ENCODE assay signal across 8 cellular contexts in genomic region chr1:109821221-109821669, GRCh38. TPM values are rescaled to one million over a fixed set of nuclear protein-coding genes. Genes with fewer than 3 reads are reported as not detected.
DNase-seq lines count a peak whose midpoint lies in the region; ATAC-seq and TF ChIP-seq lines count a peak whose summit lies in the region.

No MANE protein-coding gene starts in this region.

- DNase-seq in GF-D8 (lab: John Stamatoyannopoulos, UW), result peak; percentile 66
- DNase-seq in PC-9, result peak; percentile 88 to 97
- DNase-seq in effector memory CD8-positive, alpha-beta T cell, result no peak
- DNase-seq in osteoblast (ENCODE audit: insufficient read length, low spot score, missing footprints), result peak; percentile 98
- no peak for DNase-seq in stimulated activated CD4-positive, alpha-beta T cell treated with anti-CD3 and anti-CD28 coated beads, Interleukin-12 subunit alpha, Interleukin-12 subunit beta, amount 100 ng/mL, for 4 hours

- CTCF ChIA-PET in PC-9 (lab: Charles Lee), result interaction anchor here (1.1 kb wide), 1 partner anchor 44 kb away, joined by 3 read pairs; no protein-coding TSS in a partner anchor

- peak; percentile 29 for ATAC-seq in effector memory CD8-positive, alpha-beta T cell (replicated peaks)
- no peak for ATAC-seq in HG03469 (IDR thresholded peaks at IDR 0.05; ENCODE audit: unreplicated experiment)
- no peak for ATAC-seq in HG02981 (IDR thresholded peaks at IDR 0.05; ENCODE audit: unreplicated experiment)
- no peak for ATAC-seq in GM21423 (IDR thresholded peaks at IDR 0.05; ENCODE audit: unreplicated experiment)

- no peak for TF ChIP-seq CTCF in PC-9 (conservative IDR thresholded peaks at IDR 0.05)
- no peak for TF ChIP-seq CTCF in osteoblast (IDR thresholded peaks at IDR 0.05; ENCODE audit: extremely low read depth, low read depth, low read length)

- POLR2A ChIA-PET in PC-9 (lab: Charles Lee; ENCODE audit: unreplicated experiment), result interaction anchor here (0.7 kb wide), 2 partner anchors 158 to 658 kb away, joined by 4 to 6 read pairs; no protein-coding TSS in a partner anchor

- H4K20me1 ChIP-seq in PC-9 (ENCODE audit: insufficient read depth) (no peaks in the 10 kb centered on the region), osteoblast (ENCODE audit: insufficient read depth, low read length) (no peaks in the 10 kb centered on the region)

- H3K36me3 ChIP-seq in PC-9 (ENCODE audit: low read depth) (no peaks in the 10 kb centered on the region), osteoblast (ENCODE audit: insufficient read depth, low read length) (no peaks in the 10 kb centered on the region)

- H3K9me2 ChIP-seq in PC-9 (ENCODE audit: insufficient read depth), result no peaks in the 10 kb centered on the region

- peaks cover 50% of the 10 kb centered on the region for H3F3A ChIP-seq in PC-9 (ENCODE audit: insufficient read depth, low read depth)

- intact Hi-C loops in PC-9 (cut with micrococcal nuclease; ENCODE audit: unreplicated experiment), result loop anchor here (1.0 kb wide), 1 partner anchor 159 kb away; no protein-coding TSS in a partner anchor

- peaks cover 1% of the 10 kb centered on the region; the same call in 1 of the 2 replicates for H3K9me3 ChIP-seq in PC-9 (ENCODE audit: insufficient read depth, low read depth)
- no peaks in the 10 kb centered on the region for H3K9me3 ChIP-seq in osteoblast (ENCODE audit: low read depth, low read length)

- peaks cover 0 to 8% of the 10 kb centered on the region in 2 donors for H3K27me3 Mint-ChIP-seq in effector memory CD8-positive, alpha-beta T cell

- no peaks in the 10 kb centered on the region for H3K27me3 ChIP-seq in PC-9 (ENCODE audit: insufficient read depth, low read depth)
- no peaks in the 10 kb centered on the region for H3K27me3 ChIP-seq in osteoblast (ENCODE audit: insufficient read depth, low read length)

- H3K4me3 ChIP-seq in PC-9 (no peak overlapping the region), osteoblast (ENCODE audit: insufficient read depth, low read length) (no peak overlapping the region)

- H3K4me1 ChIP-seq in PC-9 (replicated peaks; ENCODE audit: insufficient read depth) (peaks cover 61% of the 10 kb centered on the region), osteoblast (ENCODE audit: insufficient read depth, low read length) (peaks cover 54% of the 10 kb centered on the region)

- H3K79me2 ChIP-seq in PC-9 (ENCODE audit: low read depth) (no peaks in the 10 kb centered on the region), osteoblast (ENCODE audit: insufficient read depth, low read length) (no peaks in the 10 kb centered on the region)

- H3K4me1 Mint-ChIP-seq in effector memory CD8-positive, alpha-beta T cell (ENCODE audit: low read depth in 2 of 2), result peaks cover 32 to 36% of the 10 kb centered on the region in 2 donors

- no peaks in the 10 kb centered on the region for H3K9me3 Mint-ChIP-seq in effector memory CD8-positive, alpha-beta T cell

- no peak overlapping the region for H3K4me3 Mint-ChIP-seq in effector memory CD8-positive, alpha-beta T cell

- no peak overlapping the region for H3K27ac Mint-ChIP-seq in effector memory CD8-positive, alpha-beta T cell

- H3K4me2 ChIP-seq in PC-9 (peak overlapping the region; percentile 66), osteoblast (ENCODE audit: insufficient read depth, low read length) (peak overlapping the region; percentile 65)

- no peaks in the 10 kb centered on the region for H3K36me3 Mint-ChIP-seq in effector memory CD8-positive, alpha-beta T cell (ENCODE audit: insufficient read depth)

- H2AFZ ChIP-seq in PC-9, result no peak overlapping the region; the same call in 1 of the 2 replicates
- peak overlapping the region; percentile 85 for H2AFZ ChIP-seq in osteoblast (ENCODE audit: low read length)

- H3K27ac ChIP-seq in PC-9, result peak overlapping the region; percentile 85
- H3K27ac ChIP-seq in osteoblast (ENCODE audit: low read depth, low read length), result peak overlapping the region; percentile 94

- BruUV-seq in PC-9 (replicated peaks; lab: Mats Ljungman, UMichigan), result no TSS peak

RNA-seq across cellular contexts. Expression of gene EPS8L3, which starts 57.5 kb away (rescaled TPM):
- total RNA-seq in PC-9 (2021) (0.68 and 1.2 TPM in 2 replicates), osteoblast (not detected in 2 replicates)

Comparison
In these comparisons a context has a peak if more than half of its experiments do, and no peak if none do; other contexts are left out.
1. DNase-seq: peak in GF-D8 (single experiment), PC-9 (2 of 2) and osteoblast (single experiment); none in effector memory CD8-positive, alpha-beta T cell (0 of 3) and stimulated activated CD4-positive, alpha-beta T cell treated with anti-CD3 and anti-CD28 coated beads, Interleukin-12 subunit alpha, Interleukin-12 subunit beta, amount 100 ng/mL, for 4 hours (single experiment).